Comparison of ENCODE assay signal across 12 cellular contexts in the genomic region with DNA sequence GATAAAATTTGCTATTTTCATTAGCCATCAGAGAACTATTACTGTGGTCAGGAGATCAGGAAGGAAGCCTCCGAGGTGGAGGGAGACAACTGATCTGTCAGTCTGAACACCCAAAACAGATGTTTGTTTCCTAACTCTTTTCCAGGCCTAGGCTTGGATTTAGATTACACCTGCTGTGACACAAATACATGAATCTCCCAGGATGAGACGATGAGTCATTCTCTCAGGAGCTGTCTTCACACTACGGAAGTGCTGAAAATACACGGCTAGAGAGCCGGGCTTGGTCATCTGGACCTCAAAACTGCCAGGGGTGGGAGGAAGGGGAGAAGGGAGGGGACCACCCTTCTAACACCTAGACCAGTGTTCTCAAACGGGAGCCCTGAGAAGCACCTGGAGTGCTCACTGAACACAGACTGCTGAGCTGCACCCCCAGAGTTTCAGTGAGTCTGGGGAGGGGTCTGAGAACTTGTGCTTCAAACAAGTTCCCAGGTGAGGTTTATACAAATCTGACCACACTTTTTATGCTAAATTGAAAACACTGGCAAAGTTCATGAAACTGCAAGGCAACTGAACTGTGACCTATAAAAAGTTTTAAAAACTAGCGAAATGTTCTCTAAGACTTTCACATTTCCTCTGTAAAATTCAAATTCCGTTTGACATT.
A peak's percentile ranks its signal among the peaks of the same experiment; 100 is the strongest.
DNase-seq lines count a peak whose midpoint lies in the region; ATAC-seq and TF ChIP-seq lines count a peak whose summit lies in the region.
"Had no signal": no experiment of that assay in that cellular context is flagged by ENCODE, and none has a peak within 500 bp of the region (broad histone marks: within the 10 kb centered on the region; RNA-seq: fewer than 3 reads in every experiment).

No MANE protein-coding gene starts in this region.

- intact Hi-C loops in thyroid gland (cut with DNase I) (loop anchor here (5.0 kb wide), 1 partner anchor 40 kb away; no protein-coding TSS in a partner anchor), natural killer cell (cut with micrococcal nuclease) (no loop called here)

- TF ChIP-seq POLR2A in thyroid gland (IDR thresholded peaks at IDR 0.05), result no peak

- no peaks in the 10 kb centered on the region for H3K36me3 ChIP-seq in thyroid gland
- H3K36me3 ChIP-seq: suprapubic skin had no signal

- no peak overlapping the region for H3K4me3 Mint-ChIP-seq in natural killer cell

- WGBS in thyroid gland, 2 donors, result 87 to 89% methylated on average over 8 of the region's 8 CpGs

- H3K27ac ChIP-seq in thyroid gland, result no peak overlapping the region
- H3K27ac ChIP-seq: epithelial cell of prostate, suprapubic skin had no signal

- no peaks in the 10 kb centered on the region for H3K36me3 Mint-ChIP-seq in natural killer cell

- H3K27me3 Mint-ChIP-seq in natural killer cell (ENCODE audit: low read depth in 2 of 2), result no peaks in the 10 kb centered on the region

- ATAC-seq in GM21619 (IDR thresholded peaks at IDR 0.05; ENCODE audit: unreplicated experiment), result peak; percentile 24
- ATAC-seq in HG03520 (IDR thresholded peaks at IDR 0.05; ENCODE audit: unreplicated experiment), result peak; percentile 3
- ATAC-seq in natural killer cell, result no peak

- H3K9me3 Mint-ChIP-seq in natural killer cell, result no peaks in the 10 kb centered on the region

- no peaks in the 10 kb centered on the region for H3K9me3 ChIP-seq in thyroid gland
- H3K9me3 ChIP-seq: suprapubic skin had no signal

- H3K27ac Mint-ChIP-seq in natural killer cell, result no peak overlapping the region

- H3K4me1 Mint-ChIP-seq in natural killer cell, result no peaks in the 10 kb centered on the region

- H3K4me3 ChIP-seq in GM08714 (ENCODE audit: low read length), result peak overlapping the region; percentile 44; the same call in 1 of the 2 replicates
- H3K4me3 ChIP-seq in fibroblast of villous mesenchyme (ENCODE audit: low read depth, low read length), result no peak overlapping the region
- H3K4me3 ChIP-seq in thyroid gland (replicated peaks in 1 of 3), result no peak overlapping the region
- H3K4me3 ChIP-seq: suprapubic skin had no signal

- no peaks in the 10 kb centered on the region for H3K27me3 ChIP-seq in thyroid gland
- H3K27me3 ChIP-seq: suprapubic skin had no signal

- TF ChIP-seq CTCF in fibroblast of villous mesenchyme (IDR thresholded peaks at IDR 0.05; ENCODE audit: insufficient read depth, low read depth, low read length), result no peak
- TF ChIP-seq CTCF in thyroid gland (IDR thresholded peaks at IDR 0.05), result no peak
- TF ChIP-seq CTCF in natural killer cell (IDR thresholded peaks at IDR 0.05), result no peak

- H3K4me1 ChIP-seq in thyroid gland, result peaks cover 6 to 12% of the 10 kb centered on the region in 2 donors

- peak; percentile 13 for DNase-seq in fibroblast of villous mesenchyme (ENCODE audit: low read depth)
- DNase-seq in thyroid gland, result no peak
- DNase-seq in NCI-H748 (lab: John Stamatoyannopoulos, UW; ENCODE audit: unreplicated experiment), result no peak
- DNase-seq in AG20443 (ENCODE audit: low spot score), result no peak
- DNase-seq in natural killer cell, result no peak
- DNase-seq: NCI-H1092, posterior cingulate gyrus had no signal

Comparison
In these comparisons a context has a peak if more than half of its experiments do, and no peak if none do; other contexts are left out.
1. ATAC-seq: peak in GM21619 (single experiment) and HG03520 (single experiment); none in natural killer cell (0 of 3).